8 cellular contexts compared by ENCODE assay signal in the genomic region with DNA sequence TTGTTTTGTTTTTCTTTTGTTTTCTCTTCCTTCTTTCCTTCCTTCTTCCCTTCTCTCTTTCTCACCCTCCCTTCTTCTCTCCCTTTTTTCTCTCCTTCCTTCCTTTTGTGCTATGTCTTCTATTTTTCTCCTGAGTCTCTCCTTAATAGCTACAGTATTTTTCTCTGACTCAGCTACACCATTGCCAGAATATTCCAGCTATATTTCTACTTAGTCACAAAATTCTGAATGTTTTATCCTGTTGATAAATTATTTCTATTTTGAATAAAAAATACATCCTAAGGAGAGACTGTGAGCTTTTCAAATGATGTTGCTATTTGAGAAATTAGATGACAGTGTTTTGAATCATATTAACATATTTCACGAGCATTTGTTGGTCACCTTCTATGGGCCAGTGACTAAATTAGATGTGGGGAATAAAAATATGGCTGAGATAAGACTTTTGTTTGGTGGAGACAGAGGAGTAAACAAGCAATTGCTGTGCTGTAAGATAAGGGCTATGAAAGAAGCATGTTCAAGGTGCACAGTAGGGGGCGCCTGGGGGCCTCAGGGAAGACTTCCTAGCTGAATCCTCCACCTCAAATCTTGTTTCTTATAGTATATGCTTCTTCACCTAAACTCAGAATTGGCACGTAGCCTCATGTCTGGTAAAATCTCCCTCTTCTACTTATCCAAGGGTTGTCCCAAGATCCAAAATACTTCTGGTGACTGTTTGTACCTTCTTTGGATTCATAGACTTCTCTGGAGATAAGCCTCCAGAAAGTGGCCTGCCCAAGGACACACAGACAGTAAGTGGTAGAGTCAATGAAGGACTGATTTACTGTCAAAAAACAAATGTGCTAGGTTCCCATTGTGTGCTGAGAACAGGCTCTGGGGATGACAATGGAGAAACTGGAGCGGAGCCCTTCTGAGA.
A peak's percentile ranks its signal among the peaks of the same experiment; 100 is the strongest.
DNase-seq lines count a peak whose midpoint lies in the region; ATAC-seq and TF ChIP-seq lines count a peak whose summit lies in the region.
"Had no signal": no experiment of that assay in that cellular context is flagged by ENCODE, and none has a peak within 500 bp of the region (broad histone marks: within the 10 kb centered on the region; RNA-seq: fewer than 3 reads in every experiment).

No MANE protein-coding gene starts in this region.

- DNase-seq in GM06990 (ENCODE audit: extremely low read depth, insufficient read length): no peak
- peak; percentile 42 for DNase-seq in NCI-H1105 treated with DMSO at 0.1 percent for 48 hours (lab: John Stamatoyannopoulos, UW)
- peak; percentile 59 to 66 for DNase-seq in activated CD4-positive, alpha-beta T cell treated with anti-CD3 and anti-CD28 coated beads, Interleukin-2, amount 50 U/mL, for 48 hours
- peak; percentile 48 for DNase-seq in fibroblast of the aortic adventitia (ENCODE audit: low read depth)
- peak; percentile 49 for DNase-seq in stimulated activated CD4-positive, alpha-beta T cell treated with anti-CD3 and anti-CD28 coated beads, Interleukin-1b, Interleukin-23, amount 100 ng/mL, for 48 hours
- DNase-seq: activated B cell treated with CpG ODN at 0.5 μM for 24 hours had no signal

- peak; percentile 71 for TF ChIP-seq CTCF in GM06990 (IDR thresholded peaks at IDR 0.05; ENCODE audit: insufficient read depth, low read length, poor library complexity, severe bottlenecking)
- peak; percentile 76 for TF ChIP-seq CTCF in fibroblast of the aortic adventitia (IDR thresholded peaks at IDR 0.05; ENCODE audit: insufficient read depth, low read length)

- H3K36me3 ChIP-seq in GM06990 (ENCODE audit: control insufficient read depth, insufficient read depth, low read length): no peaks in the 10 kb centered on the region

- ATAC-seq in GM21619 (IDR thresholded peaks at IDR 0.05; ENCODE audit: unreplicated experiment): no peak
- ATAC-seq in GM19351 (IDR thresholded peaks at IDR 0.05; ENCODE audit: unreplicated experiment): no peak

- H3K4me3 ChIP-seq in GM06990 (replicated peaks; ENCODE audit: low read depth, low read length) (no peak overlapping the region), fibroblast of the aortic adventitia (ENCODE audit: low read depth, low read length) (no peak overlapping the region)

- no peaks in the 10 kb centered on the region; the same call in 1 of the 2 replicates for H3K27me3 ChIP-seq in GM06990 (replicated peaks; ENCODE audit: control insufficient read depth, insufficient read depth, low read length)
